Comparison of ENCODE assay signal across 18 cellular contexts in genomic region chr2:207884127-207884526, GRCh38.
DNase-seq lines count a peak whose midpoint lies in the region; ATAC-seq, FAIRE-seq and TF ChIP-seq lines count a peak whose summit lies in the region.
"Had no signal": no experiment of that assay in that cellular context is flagged by ENCODE, and none has a peak within 500 bp of the region (broad histone marks: within the 10 kb centered on the region; RNA-seq: fewer than 3 reads in every experiment).

No MANE protein-coding gene starts in this region.

- no peaks in the 10 kb centered on the region for H3K27me3 Mint-ChIP-seq in T-helper 17 cell
- H3K27me3 Mint-ChIP-seq: CD8-positive, alpha-beta memory T cell had no signal

- peak overlapping the region; percentile 38 to 88 for H3K27ac ChIP-seq in mucosa of rectum (ENCODE audit: low read depth in 2 of 2, low read length in 2 of 2)
- peak overlapping the region in 5 of 8 donors; percentile 30 to 67 (median 64) for H3K27ac ChIP-seq in spleen
- H3K27ac ChIP-seq: 22Rv1 had no signal

- no peak overlapping the region for H3K4me3 Mint-ChIP-seq in T-helper 17 cell
- H3K4me3 Mint-ChIP-seq: CD14-positive monocyte; CD8-positive, alpha-beta memory T cell; HFFc6 had no signal

- H3K27ac Mint-ChIP-seq in T-helper 17 cell: no peak overlapping the region
- H3K27ac Mint-ChIP-seq: CD14-positive monocyte, HFFc6 had no signal

- H3K4me1 ChIP-seq in mucosa of rectum (ENCODE audit: control insufficient read depth in 2 of 2, insufficient read depth in 2 of 2, low read length in 2 of 2) (peaks cover 3 to 4% of the 10 kb centered on the region in 2 donors), spleen (peaks cover 0 to 43% (median 7%) of the 10 kb centered on the region in 6 donors)

- ATAC-seq in T-helper 17 cell: no peak

- no peaks in the 10 kb centered on the region for H3K36me3 Mint-ChIP-seq in T-helper 17 cell (ENCODE audit: low read depth)

- WGBS in spleen, 5 donors: 47 to 71% (median 64%) methylated on average over 2 of the region's 2 CpGs

- H3K4me1 Mint-ChIP-seq in T-helper 17 cell: peaks cover 5% of the 10 kb centered on the region
- H3K4me1 Mint-ChIP-seq: CD8-positive, alpha-beta memory T cell had no signal

- intact Hi-C loops in spleen (cut with DNase I; ENCODE audit: low total_unique reads): no loop called here

- H3K9me3 ChIP-seq in mucosa of rectum (ENCODE audit: control insufficient read depth in 2 of 2, low read length in 2 of 2): no peaks in the 10 kb centered on the region
- H3K9me3 ChIP-seq in spleen: no peaks in the 10 kb centered on the region
- no peaks in the 10 kb centered on the region for H3K9me3 ChIP-seq in T-helper 17 cell (ENCODE audit: control insufficient read depth, low read length, poor library complexity, severe bottlenecking)
- H3K9me3 ChIP-seq: Caco-2 had no signal

- no peak overlapping the region for H3K9ac ChIP-seq in mucosa of rectum (ENCODE audit: low read depth in 1 of 2, low read length in 2 of 2)

- TF ChIP-seq POLR2A in spleen (IDR thresholded peaks at IDR 0.05) (no peak), H54 (IDR thresholded peaks at IDR 0.05; ENCODE audit: low read depth, low read length) (no peak)

- H3K4me3 ChIP-seq in mucosa of rectum (ENCODE audit: low read length in 2 of 2) (no peak overlapping the region), spleen (no peak overlapping the region)

- no peaks in the 10 kb centered on the region for H3K27me3 ChIP-seq in mucosa of rectum (ENCODE audit: control insufficient read depth in 2 of 2, insufficient read depth in 2 of 2, low read length in 2 of 2)
- no peaks in the 10 kb centered on the region for H3K27me3 ChIP-seq in spleen (replicated peaks in 1 of 7)

- TF ChIP-seq CTCF in spleen (IDR thresholded peaks at IDR 0.05 in 8 of 11, conservative IDR thresholded peaks at IDR 0.05 in 3 of 11): no peak

- DNase-seq in RCC 7860 (ENCODE audit: low spot score): no peak
- no peak for DNase-seq in spleen
- no peak for DNase-seq in superior temporal gyrus (ENCODE audit: extremely low spot score)
- no peak for DNase-seq in T-helper 17 cell
- no peak for DNase-seq in H54 (ENCODE audit: insufficient read length, low spot score)
- DNase-seq in NCI-H1930 (lab: John Stamatoyannopoulos, UW): no peak
- DNase-seq: Caco-2; CD8-positive, alpha-beta memory T cell; HCEC 1CT; HFFc6 had no signal

- peak; percentile 34 for FAIRE-seq in G401.6 (lab: Jason Lieb, UNC)
- FAIRE-seq in RCC 7860 (lab: Jason Lieb, UNC): peak; percentile 47
- FAIRE-seq in H54 (lab: Jason Lieb, UNC): no peak
- FAIRE-seq: GM12891, H1, HepG2, HTR-8/SVneo had no signal

- H3K36me3 ChIP-seq in mucosa of rectum (ENCODE audit: control insufficient read depth in 2 of 2, insufficient read depth in 2 of 2, low read length in 2 of 2) (no peaks in the 10 kb centered on the region), spleen (no peaks in the 10 kb centered on the region)
